Comparison of ENCODE assay signal across 20 cellular contexts in the genomic region with DNA sequence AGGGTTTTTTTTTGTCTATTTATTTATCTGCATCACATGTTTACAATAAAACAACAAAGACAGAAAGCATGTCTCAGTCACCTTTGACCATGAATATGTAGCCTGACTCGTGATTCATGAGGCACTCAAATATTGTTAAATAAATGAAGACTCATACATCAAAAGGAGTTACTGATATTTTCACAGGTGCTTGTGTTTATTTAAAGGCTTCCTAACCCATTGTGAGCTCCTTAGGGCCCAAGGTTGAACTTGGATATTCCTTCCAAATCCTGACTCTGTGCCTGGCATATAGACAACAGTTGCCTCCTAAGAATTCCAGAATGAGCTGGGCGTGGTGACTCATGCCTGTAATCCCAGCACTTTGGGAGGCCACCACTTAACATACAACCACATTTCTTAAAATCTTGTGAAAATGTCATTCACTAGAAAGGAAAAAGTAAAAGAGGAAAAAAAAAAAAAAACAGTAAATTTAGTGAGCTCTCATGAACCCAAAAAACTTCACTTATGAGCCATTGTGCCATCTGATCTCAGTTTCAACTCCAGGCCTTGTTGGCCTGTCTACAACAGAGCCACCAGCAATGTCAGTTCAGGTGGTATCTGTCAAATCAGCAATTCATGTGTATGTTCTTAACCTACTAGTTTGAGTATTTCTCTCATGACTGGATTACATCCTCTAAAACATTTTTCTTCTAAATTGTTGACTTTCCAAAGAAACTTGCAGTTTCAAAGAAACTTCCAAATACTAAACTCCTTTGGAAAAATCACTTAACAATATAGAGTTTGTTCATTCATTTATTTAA.
DNase-seq lines count a peak whose midpoint lies in the region; ATAC-seq and TF ChIP-seq lines count a peak whose summit lies in the region.
"Had no signal": no experiment of that assay in that cellular context is flagged by ENCODE, and none has a peak within 500 bp of the region (broad histone marks: within the 10 kb centered on the region; RNA-seq: fewer than 3 reads in every experiment).

No MANE protein-coding gene starts in this region.

- no peak for ATAC-seq in GM19023 (IDR thresholded peaks at IDR 0.05; ENCODE audit: unreplicated experiment)
- ATAC-seq: left lobe of liver had no signal

- peak; percentile 78 for DNase-seq in EH (ENCODE audit: low read depth)
- peak; percentile 22 for DNase-seq in NB4 (ENCODE audit: low read depth)
- peak; percentile 28 for DNase-seq in dermis blood vessel endothelial cell
- peak; percentile 45 for DNase-seq in renal cortical epithelial cell (ENCODE audit: low read depth)
- no peak for DNase-seq in GM20000 (ENCODE audit: low spot score)
- no peak for DNase-seq in SIG-M5 (lab: John Stamatoyannopoulos, UW)
- no peak for DNase-seq in occipital lobe (lab: John Stamatoyannopoulos, UW)
- DNase-seq: activated CD8-positive, alpha-beta memory T cell treated with anti-CD3 and anti-CD28 coated beads, Interleukin-2, amount 50 U/mL, for 48 hours; adrenal gland; CD8-positive, alpha-beta memory T cell; dorsolateral prefrontal cortex; head of caudate nucleus; naive B cell; NCI-H2081; NK-92 treated with Interleukin-12 subunit alpha and Interleukin-12 subunit beta, amount 100 ng/mL, for 24 hours; right cardiac atrium; stimulated activated naive CD8-positive, alpha-beta T cell treated with anti-CD3 and anti-CD28 coated beads, Interleukin-15, amount 100 ng/mL, for 72 hours; WERI-Rb-1 had no signal

- no peak overlapping the region for H3K4me3 ChIP-seq in NB4 (ENCODE audit: low read depth, low read length)
- H3K4me3 ChIP-seq: adrenal gland, dorsolateral prefrontal cortex had no signal

- TF ChIP-seq POLR2A in NB4 (IDR thresholded peaks at IDR 0.05; ENCODE audit: extremely low read depth, insufficient read length): no peak

- TF ChIP-seq CTCF in NB4 (IDR thresholded peaks at IDR 0.05; ENCODE audit: low read depth, low read length) (no peak), GM20000 (IDR thresholded peaks at IDR 0.05; ENCODE audit: extremely low read depth, missing control alignments) (no peak)

Comparison
In these comparisons a context has a peak if more than half of its experiments do, and no peak if none do; other contexts are left out.
1. DNase-seq: peak in EH (single experiment), NB4 (single experiment), dermis blood vessel endothelial cell (single experiment) and renal cortical epithelial cell (single experiment); none in GM20000 (single experiment), SIG-M5 (single experiment) and occipital lobe (single experiment).